Comparison of ENCODE assay signal across 1 cellular context in the genomic region with DNA sequence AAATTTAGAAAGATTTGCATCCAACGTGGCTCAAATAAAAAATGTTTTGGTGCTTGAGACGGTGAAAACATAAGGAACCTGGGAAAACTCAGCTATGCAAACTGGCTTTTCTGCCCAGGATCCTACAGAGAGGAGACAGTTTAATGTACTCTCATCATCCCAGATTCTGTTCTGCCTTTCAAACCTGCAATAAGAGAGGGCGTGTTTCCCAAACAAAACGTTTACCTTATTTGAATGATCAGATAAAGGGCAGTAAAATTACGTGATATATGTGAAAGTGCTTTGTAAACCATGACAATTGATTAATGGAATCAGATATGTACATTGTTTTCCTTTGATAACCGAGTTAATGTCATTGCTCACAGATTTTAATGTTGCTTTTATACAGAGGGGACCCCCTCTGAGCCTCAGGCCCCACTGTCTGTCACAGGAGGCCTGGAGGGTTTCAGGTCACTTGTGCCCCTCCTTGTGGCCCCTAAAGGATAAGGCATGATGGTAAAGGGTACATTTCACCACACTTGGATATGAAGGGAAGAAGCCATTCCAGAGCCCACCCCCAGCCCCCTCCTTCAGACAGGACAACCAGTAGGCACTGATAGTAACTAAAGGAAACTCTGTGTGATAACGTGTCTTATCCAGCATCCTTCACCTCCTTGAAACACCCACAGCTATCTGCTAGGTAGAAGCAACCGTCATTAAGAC.
TF ChIP-seq lines count a peak whose summit lies in the region.

No MANE protein-coding gene starts in this region.

TF ChIP-seq in HepG2, 621 proteins besides CTCF, POLR2A, EP300 and RAD21 (continued from another document):
- TF ChIP-seq MXI1 (IDR thresholded peaks at IDR 0.05; ENCODE audit: borderline replicate concordance, low read depth, low read length) = no peak
- no peak for TF ChIP-seq ZNF343 (CRISPR knock-in tag; IDR thresholded peaks at IDR 0.05)
- TF ChIP-seq NFYC (CRISPR knock-in tag; IDR thresholded peaks at IDR 0.05) = no peak
- no peak for TF ChIP-seq ZKSCAN5 (CRISPR knock-in tag; IDR thresholded peaks at IDR 0.05)
- TF ChIP-seq, protein P1, sequence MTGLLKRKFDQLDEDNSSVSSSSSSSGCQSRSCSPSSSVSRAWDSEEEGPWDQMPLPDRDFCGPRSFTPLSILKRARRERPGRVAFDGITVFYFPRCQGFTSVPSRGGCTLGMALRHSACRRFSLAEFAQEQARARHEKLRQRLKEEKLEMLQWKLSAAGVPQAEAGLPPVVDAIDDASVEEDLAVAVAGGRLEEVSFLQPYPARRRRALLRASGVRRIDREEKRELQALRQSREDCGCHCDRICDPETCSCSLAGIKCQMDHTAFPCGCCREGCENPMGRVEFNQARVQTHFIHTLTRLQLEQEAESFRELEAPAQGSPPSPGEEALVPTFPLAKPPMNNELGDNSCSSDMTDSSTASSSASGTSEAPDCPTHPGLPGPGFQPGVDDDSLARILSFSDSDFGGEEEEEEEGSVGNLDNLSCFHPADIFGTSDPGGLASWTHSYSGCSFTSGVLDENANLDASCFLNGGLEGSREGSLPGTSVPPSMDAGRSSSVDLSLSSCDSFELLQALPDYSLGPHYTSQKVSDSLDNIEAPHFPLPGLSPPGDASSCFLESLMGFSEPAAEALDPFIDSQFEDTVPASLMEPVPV (CRISPR knock-in tag; IDR thresholded peaks at IDR 0.05) = no peak
